13 cellular contexts compared by ENCODE assay signal in genomic region chr5:62342476-62342837, GRCh38.
DNase-seq lines count a peak whose midpoint lies in the region; ATAC-seq and TF ChIP-seq lines count a peak whose summit lies in the region.
"Had no signal": no experiment of that assay in that cellular context is flagged by ENCODE, and none has a peak within 500 bp of the region (broad histone marks: within the 10 kb centered on the region; RNA-seq: fewer than 3 reads in every experiment).

No MANE protein-coding gene starts in this region.

- no peaks in the 10 kb centered on the region for H3K9me2 ChIP-seq in Loucy (replicated peaks; ENCODE audit: low read depth, low read length)

- no peaks in the 10 kb centered on the region; the same call in 1 of the 2 replicates for H3K36me3 ChIP-seq in Loucy (ENCODE audit: insufficient read depth, low read length)
- H3K36me3 ChIP-seq: left ventricle myocardium inferior had no signal

- H3K27me3 ChIP-seq in Loucy (ENCODE audit: insufficient read depth, low read length, poor library complexity, severe bottlenecking): no peaks in the 10 kb centered on the region

- H2AFZ ChIP-seq in Loucy (ENCODE audit: low read length): no peak overlapping the region
- H2AFZ ChIP-seq: GM23338 had no signal

- peaks cover 25% of the 10 kb centered on the region for H3K36me3 Mint-ChIP-seq in stimulated activated naive CD8-positive, alpha-beta T cell treated with anti-CD3 and anti-CD28 coated beads, Interleukin-15, Interleukin-2, amounts not matched to agents 100 ng/mL and 50 ng/mL, for 24 hours (ENCODE audit: low read depth)

- DNase-seq in stimulated activated naive CD8-positive, alpha-beta T cell treated with anti-CD3 and anti-CD28 coated beads, Interleukin-15, Interleukin-2, amounts not matched to agents 100 U/mL and 50 U/mL, for 24 hours: no peak
- DNase-seq in Kasumi-1 (lab: John Stamatoyannopoulos, UW) (no peak), SHP77 treated with DMSO at 0.1 percent for 48 hours (lab: John Stamatoyannopoulos, UW) (no peak), midbrain (lab: John Stamatoyannopoulos, UW) (no peak)
- DNase-seq in stimulated activated CD4-positive, alpha-beta T cell treated with anti-CD3 and anti-CD28 coated beads, Interleukin-4, amount 100 ng/mL, for 4 hours: no peak
- DNase-seq: activated CD8-positive, alpha-beta memory T cell treated with anti-CD3 and anti-CD28 coated beads, Interleukin-2, amount 50 U/mL, for 48 hours; caudate nucleus; left ventricle myocardium inferior had no signal

- H3K79me2 ChIP-seq in Loucy (ENCODE audit: insufficient read depth, low read length): peaks cover 81% of the 10 kb centered on the region

- H4K20me1 ChIP-seq in Loucy (ENCODE audit: insufficient read depth, low read length, poor library complexity, severe bottlenecking): peaks cover 85% of the 10 kb centered on the region

- peak overlapping the region; percentile 26 for H3K4me3 ChIP-seq in Loucy (ENCODE audit: low read length, poor library complexity, severe bottlenecking)
- H3K4me3 ChIP-seq: GM23338, left ventricle myocardium inferior had no signal

- no peaks in the 10 kb centered on the region for H3K27me3 Mint-ChIP-seq in stimulated activated naive CD8-positive, alpha-beta T cell treated with anti-CD3 and anti-CD28 coated beads, Interleukin-15, Interleukin-2, amounts not matched to agents 100 ng/mL and 50 ng/mL, for 24 hours
- H3K27me3 Mint-ChIP-seq: progenitor cell of endocrine pancreas had no signal

- H3K4me2 ChIP-seq in Loucy (ENCODE audit: low read depth, low read length, poor library complexity, severe bottlenecking): peak overlapping the region; percentile 58
- H3K4me2 ChIP-seq: GM23338 had no signal

- no peaks in the 10 kb centered on the region for H3K9me3 ChIP-seq in Loucy (ENCODE audit: insufficient read depth, low read depth, low read length)
- H3K9me3 ChIP-seq: left ventricle myocardium inferior had no signal

- 0 out of 2 replicates have a peak, but pooled peaks cover 6% of the 10 kb centered on the region for H3F3A ChIP-seq in Loucy (ENCODE audit: low read depth)

- no peak overlapping the region for H3K4me3 Mint-ChIP-seq in stimulated activated naive CD8-positive, alpha-beta T cell treated with anti-CD3 and anti-CD28 coated beads, Interleukin-15, Interleukin-2, amounts not matched to agents 100 ng/mL and 50 ng/mL, for 24 hours
- H3K4me3 Mint-ChIP-seq: GM23338 had no signal

- H3K27ac Mint-ChIP-seq in stimulated activated naive CD8-positive, alpha-beta T cell treated with anti-CD3 and anti-CD28 coated beads, Interleukin-15, Interleukin-2, amounts not matched to agents 100 ng/mL and 50 ng/mL, for 24 hours: peak overlapping the region; percentile 81

- no peak overlapping the region for H3K9ac ChIP-seq in Loucy (ENCODE audit: low read depth, low read length, poor library complexity, severe bottlenecking)

- ATAC-seq in stimulated activated naive CD8-positive, alpha-beta T cell treated with anti-CD3 and anti-CD28 coated beads, Interleukin-15, Interleukin-2, amounts not matched to agents 100 U/mL and 50 U/mL, for 24 hours: no peak
- ATAC-seq in HG02763 (IDR thresholded peaks at IDR 0.05; ENCODE audit: unreplicated experiment): peak; percentile 51
- ATAC-seq: GM23338 had no signal

- H3K4me1 Mint-ChIP-seq in stimulated activated naive CD8-positive, alpha-beta T cell treated with anti-CD3 and anti-CD28 coated beads, Interleukin-15, Interleukin-2, amounts not matched to agents 100 ng/mL and 50 ng/mL, for 24 hours (ENCODE audit: low read depth): peaks cover 54% of the 10 kb centered on the region

- TF ChIP-seq CTCF in Loucy (conservative IDR thresholded peaks at IDR 0.05; ENCODE audit: low read length): no peak

- H3K9me3 Mint-ChIP-seq in stimulated activated naive CD8-positive, alpha-beta T cell treated with anti-CD3 and anti-CD28 coated beads, Interleukin-15, Interleukin-2, amounts not matched to agents 100 ng/mL and 50 ng/mL, for 24 hours: no peaks in the 10 kb centered on the region
- H3K9me3 Mint-ChIP-seq: GM23338 had no signal

- H3K4me1 ChIP-seq in Loucy (ENCODE audit: insufficient read depth, low read length, poor library complexity, severe bottlenecking): peaks cover 17% of the 10 kb centered on the region
- H3K4me1 ChIP-seq: left ventricle myocardium inferior had no signal
